In genomic region chr18:61702007-61702406, GRCh38 we compare ENCODE assay signal across 1 cellular context.
TF ChIP-seq lines count a peak whose summit lies in the region.

No MANE protein-coding gene starts in this region.

TF ChIP-seq in SK-N-SH, 30 proteins besides CTCF, POLR2A, EP300 and RAD21 (continued from another document):
- TF ChIP-seq NFIC (IDR thresholded peaks at IDR 0.05; ENCODE audit: borderline replicate concordance): peak; percentile 15; the same call in 1 of the 2 replicates
- no peak for TF ChIP-seq MAX (IDR thresholded peaks at IDR 0.05; ENCODE audit: low read depth)
- TF ChIP-seq YY1 (IDR thresholded peaks at IDR 0.05; ENCODE audit: low read depth): no peak
- TF ChIP-seq FOSL2 (IDR thresholded peaks at IDR 0.05; ENCODE audit: borderline replicate concordance, low read depth): peak; percentile 51; the same call in 1 of the 2 replicates
- no peak for TF ChIP-seq EZH2phosphoT487 (IDR thresholded peaks at IDR 0.05; ENCODE audit: borderline replicate concordance, low read depth)
- TF ChIP-seq MXI1 (IDR thresholded peaks at IDR 0.05; ENCODE audit: low read depth, low read length): no peak
- TF ChIP-seq NRF1 (IDR thresholded peaks at IDR 0.05; ENCODE audit: low read depth, low read length): no peak
